In genomic region chr1:178031856-178032320, GRCh38 we compare ENCODE assay signal across 8 cellular contexts.
DNase-seq lines count a peak whose midpoint lies in the region; ATAC-seq and TF ChIP-seq lines count a peak whose summit lies in the region.

No MANE protein-coding gene starts in this region.

- no peak overlapping the region for H3K4me3 Mint-ChIP-seq in MCF 10A (ENCODE audit: unreplicated experiment)

- H3K27me3 ChIP-seq in NT2/D1 (ENCODE audit: insufficient read depth, insufficient read length): no peaks in the 10 kb centered on the region

- peak; percentile 46 for DNase-seq in NOMO-1 treated with DMSO at 0.1 percent for 48 hours (lab: John Stamatoyannopoulos, UW; ENCODE audit: unreplicated experiment)
- no peak for DNase-seq in NOMO-1 treated with dmso at 0.1 percent for 144 hours (lab: John Stamatoyannopoulos, UW; ENCODE audit: unreplicated experiment)
- peak; percentile 88 for DNase-seq in HT-29 (ENCODE audit: low spot score)
- peak; percentile 88 for DNase-seq in NT2/D1 (ENCODE audit: low read depth, low spot score)
- peak; percentile 97 for DNase-seq in MCF 10A (ENCODE audit: unreplicated experiment)
- peak; percentile 89 for DNase-seq in islet precursor cell
- peak; percentile 13 to 29 for DNase-seq in stimulated activated CD4-positive, alpha-beta T cell treated with anti-CD3 and anti-CD28 coated beads, Interleukin-2, amount 100 ng/mL, for 48 hours

- H3K27ac Mint-ChIP-seq in MCF 10A (ENCODE audit: low read depth, unreplicated experiment): no peak overlapping the region

- H3K4me1 ChIP-seq in NT2/D1 (ENCODE audit: insufficient read depth, insufficient read length): no peaks in the 10 kb centered on the region

- POLR2A ChIA-PET in MCF 10A (lab: Yijun Ruan, JAX): interaction anchor here (0.6 to 2.3 kb wide), 9 partner anchors 21 to 250 kb away, joined by 3 to 14 read pairs (median 5); partner anchors contain the start of gene RASAL2

- peak; percentile 90 for ATAC-seq in GM21576 (IDR thresholded peaks at IDR 0.05; ENCODE audit: unreplicated experiment)

- H3K4me1 Mint-ChIP-seq in MCF 10A (ENCODE audit: insufficient read depth, unreplicated experiment): no peaks in the 10 kb centered on the region

- no peaks in the 10 kb centered on the region for H3K9me3 Mint-ChIP-seq in MCF 10A (ENCODE audit: unreplicated experiment)

- H3K9ac ChIP-seq in NT2/D1 (ENCODE audit: insufficient read length, low read depth): no peak overlapping the region

- BruUV-seq in MCF 10A (replicated peaks; lab: Mats Ljungman, UMichigan): no TSS peak

- TF ChIP-seq CTCF in MCF 10A (IDR thresholded peaks at IDR 0.05; ENCODE audit: unreplicated experiment): peak; percentile 92

- no peaks in the 10 kb centered on the region for H3K36me3 ChIP-seq in NT2/D1 (ENCODE audit: insufficient read depth, insufficient read length, low read length)

- no peak overlapping the region for H3K4me3 ChIP-seq in NT2/D1 (ENCODE audit: insufficient read length, low read depth)

- no peaks in the 10 kb centered on the region for H3K36me3 Mint-ChIP-seq in MCF 10A (ENCODE audit: insufficient read depth, unreplicated experiment)

- CTCF ChIA-PET in MCF 10A (lab: Yijun Ruan, JAX): interaction anchor here (0.5 to 7.8 kb wide), 115 partner anchors 10 to 1746 kb away, joined by 3 to 171 read pairs (median 5); partner anchors contain the start of genes RASAL2 and SEC16B

- 0 out of 2 replicates have a peak, but pooled peaks cover 1% of the 10 kb centered on the region for H3K9me3 ChIP-seq in NT2/D1 (ENCODE audit: insufficient read depth, low read length)

- H3K27me3 Mint-ChIP-seq in MCF 10A (ENCODE audit: insufficient read depth, unreplicated experiment): no peaks in the 10 kb centered on the region

- intact Hi-C loops in MCF 10A (cut with micrococcal nuclease): loop anchor here (1.0 to 10.0 kb wide), 7 partner anchors 73 to 503 kb away; no protein-coding TSS in a partner anchor
